9 cellular contexts compared by ENCODE assay signal in the genomic region with DNA sequence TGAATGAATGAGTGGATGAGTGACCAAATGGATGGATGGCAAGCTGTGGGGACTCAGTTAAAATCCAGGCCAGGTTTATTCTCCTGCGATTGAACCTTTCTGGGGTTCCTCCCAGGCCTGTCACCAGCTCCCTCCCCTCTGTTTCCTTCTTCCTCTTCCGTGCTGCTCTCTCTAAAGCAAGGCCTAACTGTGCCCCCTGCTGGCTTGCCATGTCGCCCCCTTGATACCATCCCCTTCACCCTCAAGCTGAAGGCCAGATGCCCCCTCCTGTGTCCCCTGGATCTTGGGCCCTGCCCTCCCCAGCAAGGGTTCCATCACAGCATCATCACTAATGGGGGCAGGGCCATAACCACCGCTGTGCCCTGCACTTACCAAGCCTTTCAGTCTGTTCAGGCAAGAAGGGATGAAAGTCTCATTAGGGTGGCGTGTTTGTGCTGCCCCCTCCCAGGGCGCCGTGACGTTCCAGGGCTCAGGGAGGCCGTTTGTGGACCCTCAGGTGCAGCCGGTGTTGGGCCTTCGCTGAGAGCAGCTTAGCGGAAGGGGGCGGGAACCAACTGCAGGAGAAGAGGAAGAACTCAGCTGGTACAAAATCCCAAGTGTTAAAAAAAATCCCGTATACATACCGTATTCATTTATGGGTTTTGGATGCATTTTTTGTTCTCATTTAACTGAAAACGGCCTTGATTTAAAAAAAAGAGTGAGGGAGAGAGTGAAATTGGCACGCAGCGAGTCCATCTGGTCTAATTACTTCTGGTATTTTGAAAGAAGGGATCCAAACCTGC.
DNase-seq lines count a peak whose midpoint lies in the region; ATAC-seq, FAIRE-seq and TF ChIP-seq lines count a peak whose summit lies in the region.
"Had no signal": no experiment of that assay in that cellular context is flagged by ENCODE, and none has a peak within 500 bp of the region (broad histone marks: within the 10 kb centered on the region; RNA-seq: fewer than 3 reads in every experiment).

No MANE protein-coding gene starts in this region.

- no peak for TF ChIP-seq POLR2A in HCT116 (IDR thresholded peaks at IDR 0.05; ENCODE audit: borderline replicate concordance, extremely low read depth, insufficient read depth, insufficient read length)
- TF ChIP-seq POLR2A in H54 (IDR thresholded peaks at IDR 0.05; ENCODE audit: low read depth, low read length) = no peak

- POLR2A ChIA-PET in HCT116 (lab: Charles Lee) = no interaction called here
- POLR2A ChIA-PET in activated B cell treated with CpG ODN at 0.5 μM for 24 hours (lab: Charles Lee) = no interaction called here

- DNase-seq in HCT116 (ENCODE audit: low read depth, low spot score) (no peak), activated B cell treated with CpG ODN at 0.5 μM for 24 hours (no peak), mesenteric fat pad (ENCODE audit: low spot score) (peak; percentile 84), HAP-1 (ENCODE audit: low spot score in 2 of 2) (no peak), heart right ventricle (no peak), H54 (ENCODE audit: insufficient read length, low spot score) (no peak), AG08395 (ENCODE audit: low spot score) (no peak)

- no peaks in the 10 kb centered on the region for H3K79me2 ChIP-seq in DOHH2 (ENCODE audit: control insufficient read depth, low read length)
- H3K79me2 ChIP-seq in HCT116 (ENCODE audit: insufficient read depth, low read length) = no peaks in the 10 kb centered on the region

- H3K36me3 ChIP-seq in DOHH2 (ENCODE audit: control insufficient read depth, low read length) (no peaks in the 10 kb centered on the region), HCT116 (ENCODE audit: control insufficient read depth in 1 of 2, insufficient read depth in 2 of 2, low read length in 2 of 2) (no peaks in the 10 kb centered on the region), HAP-1 (replicated peaks) (no peaks in the 10 kb centered on the region), heart right ventricle (no peaks in the 10 kb centered on the region)

- H3K27me3 Mint-ChIP-seq in activated B cell treated with CpG ODN at 0.5 μM for 24 hours = peaks cover 1% of the 10 kb centered on the region

- no peaks in the 10 kb centered on the region for H3K36me3 Mint-ChIP-seq in activated B cell treated with CpG ODN at 0.5 μM for 24 hours (ENCODE audit: low read depth)

- H3K27ac Mint-ChIP-seq in activated B cell treated with CpG ODN at 0.5 μM for 24 hours = peak overlapping the region; percentile 74

- H3K27ac ChIP-seq in DOHH2 (ENCODE audit: low read depth, low read length) = no peak overlapping the region
- no peak overlapping the region for H3K27ac ChIP-seq in HCT116 (ENCODE audit: low read depth, low read length)
- no peak overlapping the region for H3K27ac ChIP-seq in heart right ventricle
- H3K27ac ChIP-seq: epithelial cell of prostate had no signal

- H3K4me2 ChIP-seq in DOHH2 (ENCODE audit: low read length) (no peak overlapping the region), HCT116 (ENCODE audit: low read length) (no peak overlapping the region)

- H3K9ac ChIP-seq in HCT116 (ENCODE audit: low read length) = no peak overlapping the region

- H3K9me3 ChIP-seq in DOHH2 (ENCODE audit: control insufficient read depth, insufficient read depth, low read length) (no peaks in the 10 kb centered on the region), HCT116 (ENCODE audit: control insufficient read depth in 1 of 2, insufficient read depth in 1 of 2, low read depth in 1 of 2, low read length in 2 of 2) (no peaks in the 10 kb centered on the region), HAP-1 (no peaks in the 10 kb centered on the region), heart right ventricle (no peaks in the 10 kb centered on the region)

- no peaks in the 10 kb centered on the region for H3K9me3 Mint-ChIP-seq in activated B cell treated with CpG ODN at 0.5 μM for 24 hours

- TF ChIP-seq CTCF in DOHH2 (IDR thresholded peaks at IDR 0.05; ENCODE audit: low read depth, low read length, poor library complexity, severe bottlenecking) (peak; percentile 75), HCT116 (IDR thresholded peaks at IDR 0.05 in 2 of 3, conservative IDR thresholded peaks at IDR 0.05 in 1 of 3; ENCODE audit: borderline replicate concordance in 1 of 3, insufficient read depth in 1 of 3, low read depth in 2 of 3, low read length in 2 of 3) (peak in 2 of 3 experiments; percentile 24 to 31; a peak in 2 of 6 replicates), activated B cell treated with CpG ODN at 0.5 μM for 24 hours (IDR thresholded peaks at IDR 0.05) (no peak), heart right ventricle (IDR thresholded peaks at IDR 0.05) (peak in 4 of 9 donors; percentile 11 to 28 (median 20))

- CTCF ChIA-PET in HCT116 (lab: Charles Lee) = interaction anchor here (0.9 kb wide), 1 partner anchor 95 kb away, joined by 4 read pairs; no protein-coding TSS in a partner anchor
- CTCF ChIA-PET in activated B cell treated with CpG ODN at 0.5 μM for 24 hours (lab: Charles Lee) = no interaction called here

- H3K27me3 ChIP-seq in DOHH2 (ENCODE audit: control insufficient read depth, low read length) (no peaks in the 10 kb centered on the region), HCT116 (ENCODE audit: insufficient read depth, low read length) (peaks cover 7% of the 10 kb centered on the region), HAP-1 (ENCODE audit: low read depth) (peaks cover 2% of the 10 kb centered on the region; the same call in 1 of the 2 replicates), heart right ventricle (peaks cover 0 to 44% (median 22%) of the 10 kb centered on the region in 7 donors)

- in situ Hi-C loops in HAP-1 (cut with MboI; ENCODE audit: low sequenced_read_pairs) = no loop called here

- RAD21 ChIA-PET in HCT116 (lab: Charles Lee; ENCODE audit: low non-redundant PET in 1 of 2, low total read pairs in 2 of 2, uncharacterized antibody in 2 of 2, unreplicated experiment in 2 of 2) = no interaction called here

- H3K4me3 Mint-ChIP-seq in activated B cell treated with CpG ODN at 0.5 μM for 24 hours = peak overlapping the region; percentile 81

- intact Hi-C loops in HCT116 (cut with micrococcal nuclease) = no loop called here
- intact Hi-C loops in activated B cell treated with CpG ODN at 0.5 μM for 24 hours (cut with micrococcal nuclease) = loop anchor here (2.0 kb wide), 1 partner anchor 93 kb away; no protein-coding TSS in a partner anchor
- intact Hi-C loops in heart right ventricle (cut with DNase I) = no loop called here

- H3F3A ChIP-seq in DOHH2 (ENCODE audit: control insufficient read depth, insufficient read depth) = no peaks in the 10 kb centered on the region

- BruUV-seq in HCT116 (replicated peaks; lab: Mats Ljungman, UMichigan) = no TSS peak

- no peak overlapping the region for H2AFZ ChIP-seq in HCT116 (ENCODE audit: low read depth, low read length, poor library complexity, severe bottlenecking)

- peak; percentile 59 for ATAC-seq in HCT116
- peak; percentile 49 for ATAC-seq in activated B cell treated with CpG ODN at 0.5 μM for 24 hours (ENCODE audit: low read depth)
- no peak for ATAC-seq in heart right ventricle

- no peak for FAIRE-seq in H54 (lab: Jason Lieb, UNC)

- H3K9me2 ChIP-seq in DOHH2 (replicated peaks; ENCODE audit: control insufficient read depth, low read length) (no peaks in the 10 kb centered on the region), HCT116 (ENCODE audit: insufficient read depth) (no peaks in the 10 kb centered on the region)

- peak; percentile 30; the same call in 1 of the 2 replicates for TF ChIP-seq RAD21 in HCT116 (IDR thresholded peaks at IDR 0.05; ENCODE audit: low read depth)

- H3K4me3 ChIP-seq in DOHH2 (ENCODE audit: low read length) = no peak overlapping the region
- H3K4me3 ChIP-seq in HCT116 (replicated peaks in 1 of 2; ENCODE audit: low read depth in 1 of 2, low read length in 2 of 2) = no peak overlapping the region
- no peak overlapping the region for H3K4me3 ChIP-seq in HAP-1
- H3K4me3 ChIP-seq in heart right ventricle = peak overlapping the region in 1 of 10 donors; percentile 45

- H3K4me1 ChIP-seq in DOHH2 (ENCODE audit: control insufficient read depth, low read length) (no peaks in the 10 kb centered on the region), HCT116 (ENCODE audit: control insufficient read depth in 1 of 2, insufficient read depth in 2 of 2, low read length in 2 of 2) (no peaks in the 10 kb centered on the region), HAP-1 (no peaks in the 10 kb centered on the region), heart right ventricle (peaks cover 0 to 8% (median 0%) of the 10 kb centered on the region in 9 donors)

- no peaks in the 10 kb centered on the region for H4K20me1 ChIP-seq in DOHH2 (ENCODE audit: control insufficient read depth, insufficient read depth, low read depth, low read length)
- H4K20me1 ChIP-seq in HCT116 (ENCODE audit: insufficient read depth) = no peaks in the 10 kb centered on the region

- 38 to 45% methylated on average over 18 of the region's 18 CpGs for WGBS in heart right ventricle, 2 donors

- peaks cover 26% of the 10 kb centered on the region for H3K4me1 Mint-ChIP-seq in activated B cell treated with CpG ODN at 0.5 μM for 24 hours

TF ChIP-seq in HCT116, 20 proteins besides CTCF, POLR2A, EP300 and RAD21 (continues in another document):
- no peak for TF ChIP-seq ZBTB33 (IDR thresholded peaks at IDR 0.05; ENCODE audit: extremely low read depth, insufficient replicate concordance, low read length)
- no peak for TF ChIP-seq ATF3 (IDR thresholded peaks at IDR 0.05)
- TF ChIP-seq CBX3 (IDR thresholded peaks at IDR 0.05; ENCODE audit: low read depth) = no peak
- TF ChIP-seq TCF7L2 (IDR thresholded peaks at IDR 0.05; ENCODE audit: borderline replicate concordance, extremely low read depth, insufficient read depth, insufficient read length) = no peak
- no peak for TF ChIP-seq EGR1 (IDR thresholded peaks at IDR 0.05; ENCODE audit: low read depth)
- TF ChIP-seq EZH2phosphoT487 (IDR thresholded peaks at IDR 0.05; ENCODE audit: borderline replicate concordance) = no peak
- TF ChIP-seq CEBPB (IDR thresholded peaks at IDR 0.05; ENCODE audit: low read depth) = no peak

Comparison
In these comparisons a context has a peak if more than half of its experiments do, and no peak if none do; other contexts are left out.
1. ATAC-seq: peak in HCT116 (single experiment) and activated B cell treated with CpG ODN at 0.5 μM for 24 hours (single experiment); none in heart right ventricle (0 of 8).